ENCODE assay signal across 15 cellular contexts in the genomic region with DNA sequence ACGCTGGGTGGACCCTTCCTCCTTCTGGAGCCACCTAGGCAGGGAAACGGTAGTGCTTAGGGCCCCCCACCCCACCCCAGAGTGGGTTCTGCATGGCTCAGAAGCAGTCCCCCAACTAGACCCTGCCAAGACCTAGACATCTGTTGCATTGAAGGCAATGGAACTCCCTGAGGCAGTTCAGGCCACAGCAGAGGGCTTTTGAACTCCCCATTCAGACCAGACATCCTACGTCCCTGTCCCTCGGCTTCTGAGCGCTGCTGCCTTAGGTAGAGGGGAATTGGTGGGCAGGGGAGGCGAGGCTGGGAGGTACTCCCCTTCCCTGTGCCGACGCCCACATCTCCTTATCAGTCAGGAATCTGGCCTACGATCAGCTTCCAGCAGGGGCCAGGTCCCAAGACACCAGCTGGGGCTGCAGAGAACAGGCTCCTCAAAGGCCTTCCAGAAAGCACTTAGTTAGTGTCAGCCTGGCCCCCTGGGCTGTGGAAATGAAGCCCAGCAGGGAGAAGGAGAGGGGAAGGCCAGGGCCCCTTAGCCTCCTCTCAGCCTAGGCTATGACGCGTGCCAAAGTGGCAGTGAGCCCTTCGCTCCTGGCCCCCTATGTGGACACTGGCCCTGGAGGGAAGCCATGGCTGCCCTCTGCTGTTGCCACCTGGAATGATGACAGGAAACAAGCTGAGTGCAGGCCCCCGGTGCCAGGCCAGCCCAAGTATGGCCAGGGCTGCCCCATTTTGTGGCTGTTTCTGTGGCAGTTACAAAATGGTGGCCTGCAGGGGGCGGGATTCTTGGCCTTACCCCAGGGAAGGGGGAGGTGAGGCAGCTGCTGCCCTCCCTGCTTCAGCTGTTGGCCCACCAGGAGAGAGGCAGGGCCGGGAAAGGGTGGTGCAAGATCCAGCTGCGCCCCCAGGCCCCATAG. TPM values are rescaled to one million over a fixed set of nuclear protein-coding genes. Genes with fewer than 3 reads are reported as not detected.
DNase-seq lines count a peak whose midpoint lies in the region; ATAC-seq and TF ChIP-seq lines count a peak whose summit lies in the region.
"Had no signal": no experiment of that assay in that cellular context is flagged by ENCODE, and none has a peak within 500 bp of the region (broad histone marks: within the 10 kb centered on the region; RNA-seq: fewer than 3 reads in every experiment).

No MANE protein-coding gene starts in this region.

- TF ChIP-seq CTCF in GM12873 (IDR thresholded peaks at IDR 0.05; ENCODE audit: insufficient read depth, low read depth, low read length, missing control alignments) = peak; percentile 13
- peak; percentile 10 for TF ChIP-seq CTCF in fibroblast of villous mesenchyme (IDR thresholded peaks at IDR 0.05; ENCODE audit: insufficient read depth, low read depth, low read length)
- peak; percentile 11 for TF ChIP-seq CTCF in retinal pigment epithelial cell (conservative IDR thresholded peaks at IDR 0.05; ENCODE audit: low read depth, low read length)
- no peak for TF ChIP-seq CTCF in GM10266 (IDR thresholded peaks at IDR 0.05; ENCODE audit: control insufficient read depth, insufficient read depth, low read depth, missing control alignments)

- no peak for ATAC-seq in HG02840 (IDR thresholded peaks at IDR 0.05; ENCODE audit: low FRiP score, unreplicated experiment)
- ATAC-seq in stimulated activated naive CD8-positive, alpha-beta T cell treated with anti-CD3 and anti-CD28 coated beads, Interleukin-15, amount 100 ng/mL, for 72 hours = no peak
- ATAC-seq: left lobe of liver had no signal

- H3K4me3 ChIP-seq in fibroblast of villous mesenchyme (ENCODE audit: low read depth, low read length) (no peak overlapping the region), retinal pigment epithelial cell (ENCODE audit: low read length) (no peak overlapping the region)
- H3K4me3 ChIP-seq: tibial nerve had no signal

- H3K27me3 Mint-ChIP-seq in stimulated activated naive CD8-positive, alpha-beta T cell treated with anti-CD3 and anti-CD28 coated beads, Interleukin-15, amount 100 ng/mL, for 72 hours = peaks cover 88% of the 10 kb centered on the region

- peak; percentile 79 for DNase-seq in NCI-H69 (lab: John Stamatoyannopoulos, UW)
- DNase-seq in fibroblast of villous mesenchyme (ENCODE audit: low read depth) = no peak
- no peak for DNase-seq in retinal pigment epithelial cell (ENCODE audit: low read depth)
- no peak for DNase-seq in GM10266 (ENCODE audit: extremely low spot score)
- no peak for DNase-seq in stimulated activated naive CD8-positive, alpha-beta T cell treated with anti-CD3 and anti-CD28 coated beads, Interleukin-15, amount 100 ng/mL, for 72 hours
- DNase-seq in OCI-M2 (lab: John Stamatoyannopoulos, UW; ENCODE audit: unreplicated experiment) = no peak
- DNase-seq: activated CD4-positive, alpha-beta memory T cell treated with anti-CD3 and anti-CD28 coated beads for 36 hours; NCI-H2029 treated with DMSO at 0.1 percent for 48 hours; stimulated activated CD4-positive, alpha-beta T cell treated with anti-CD3 and anti-CD28 coated beads, Interleukin-12 subunit alpha, Interleukin-12 subunit beta, amount 100 ng/mL, for 4 hours had no signal

- no peak overlapping the region for H3K4me3 Mint-ChIP-seq in stimulated activated naive CD8-positive, alpha-beta T cell treated with anti-CD3 and anti-CD28 coated beads, Interleukin-15, amount 100 ng/mL, for 72 hours
- H3K4me3 Mint-ChIP-seq: activated CD4-positive, alpha-beta memory T cell treated with anti-CD3 and anti-CD28 coated beads for 36 hours; T-helper 1 cell treated with Interleukin-12 subunit alpha and Interleukin-12 subunit beta and Interleukin-4 antibody, amounts not matched to agents 30 μg/mL and 1 μg/mL, for 36 hours had no signal

- no peak overlapping the region for H3K27ac Mint-ChIP-seq in stimulated activated naive CD8-positive, alpha-beta T cell treated with anti-CD3 and anti-CD28 coated beads, Interleukin-15, amount 100 ng/mL, for 72 hours
- H3K27ac Mint-ChIP-seq: activated CD4-positive, alpha-beta memory T cell treated with anti-CD3 and anti-CD28 coated beads for 36 hours; activated naive CD4-positive, alpha-beta T cell treated with anti-CD3 and anti-CD28 coated beads, Interleukin-2, amount 50 U/mL, for 24 hours; T-helper 1 cell treated with Interleukin-12 subunit alpha and Interleukin-12 subunit beta and Interleukin-4 antibody, amounts not matched to agents 30 μg/mL and 1 μg/mL, for 36 hours had no signal

- H3K4me1 Mint-ChIP-seq in stimulated activated naive CD8-positive, alpha-beta T cell treated with anti-CD3 and anti-CD28 coated beads, Interleukin-15, amount 100 ng/mL, for 72 hours = peaks cover 33% of the 10 kb centered on the region

- no peaks in the 10 kb centered on the region for H3K9me3 Mint-ChIP-seq in stimulated activated naive CD8-positive, alpha-beta T cell treated with anti-CD3 and anti-CD28 coated beads, Interleukin-15, amount 100 ng/mL, for 72 hours
- H3K9me3 Mint-ChIP-seq: activated CD4-positive, alpha-beta memory T cell treated with anti-CD3 and anti-CD28 coated beads for 36 hours; activated naive CD4-positive, alpha-beta T cell treated with anti-CD3 and anti-CD28 coated beads, Interleukin-2, amount 50 U/mL, for 24 hours; T-helper 1 cell treated with Interleukin-12 subunit alpha and Interleukin-12 subunit beta and Interleukin-4 antibody, amounts not matched to agents 30 μg/mL and 1 μg/mL, for 36 hours had no signal

RNA-seq across cellular contexts. Expression of a gene that starts 11.1 kb away (rescaled TPM):
- total RNA-seq in fibroblast of villous mesenchyme = not detected in 2 replicates
- total RNA-seq: activated CD4-positive, alpha-beta memory T cell treated with anti-CD3 and anti-CD28 coated beads for 36 hours; left lobe of liver; tibial nerve had no signal
